In genomic region chr14:32841698-32842097, GRCh38 we compare ENCODE assay signal across 29 cellular contexts.
DNase-seq lines count a peak whose midpoint lies in the region; ATAC-seq, FAIRE-seq and TF ChIP-seq lines count a peak whose summit lies in the region.
"Had no signal": no experiment of that assay in that cellular context is flagged by ENCODE, and none has a peak within 500 bp of the region (broad histone marks: within the 10 kb centered on the region; RNA-seq: fewer than 3 reads in every experiment).

No MANE protein-coding gene starts in this region.

- TF ChIP-seq EP300 in HepG2 (IDR thresholded peaks at IDR 0.05; ENCODE audit: low read depth in 2 of 2, low read length in 2 of 2) (no peak), HepG2 (CRISPR knock-in tag; IDR thresholded peaks at IDR 0.05; ENCODE audit: borderline replicate concordance) (no peak)

- ATAC-seq in HepG2 (no peak), right lobe of liver (no peak)
- ATAC-seq: A549; CD8-positive, alpha-beta T cell had no signal

- H3K27ac ChIP-seq in HepG2 (ENCODE audit: extremely low read length, insufficient read depth, low read length) = no peak overlapping the region
- H3K27ac ChIP-seq in right lobe of liver = no peak overlapping the region
- H3K27ac ChIP-seq: 22Rv1; A549; BLaER1; BLaER1 treated with 17β-estradiol and CSF1 and Interleukin-3, amounts not matched to agents 10 nM and 100 nM; C4-2B had no signal

- no peak overlapping the region for H3K9ac ChIP-seq in HepG2 (ENCODE audit: insufficient read depth, low read depth, low read length)
- H3K9ac ChIP-seq: BLaER1; BLaER1 treated with 17β-estradiol and CSF1 and Interleukin-3, amounts not matched to agents 10 nM and 100 nM had no signal

- H3K4me1 ChIP-seq in HepG2 (ENCODE audit: insufficient read depth, low read length) (no peaks in the 10 kb centered on the region), right lobe of liver (no peaks in the 10 kb centered on the region)
- H3K4me1 ChIP-seq: A549; BE2C; BLaER1; BLaER1 treated with 17β-estradiol and CSF1 and Interleukin-3, amounts not matched to agents 10 nM and 100 nM; Caco-2 had no signal

- no peak for DNase-seq in HepG2 (ENCODE audit: low spot score)
- no peak for DNase-seq in right lobe of liver
- DNase-seq: 8988T; ACHN; AML-193; BE2C; C1 segment of cervical spinal cord; Caco-2; Calu3; CD4-positive, alpha-beta memory T cell; CD4-positive, alpha-beta T cell; CD4-positive, CD25-positive, alpha-beta regulatory T cell; CD8-positive, alpha-beta memory T cell; CD8-positive, alpha-beta T cell; COR-L47; DMS 273 treated with DMSO at 0.1 percent for 48 hours; DMS153; DMS53; DMS79; DMS79 treated with DMSO at 0.1 percent for 48 hours; DND-41; EL had no signal

- CTCF ChIA-PET in HepG2 (lab: Yijun Ruan, JAX; ENCODE audit: low intra/inter-chr PET ratio, low total read pairs) = no interaction called here

- no peak overlapping the region for H2AFZ ChIP-seq in HepG2 (ENCODE audit: low read length)

- H3K4me2 ChIP-seq in HepG2 (ENCODE audit: low read depth, low read length) = no peak overlapping the region
- H3K4me2 ChIP-seq: A549; BLaER1; BLaER1 treated with 17β-estradiol and CSF1 and Interleukin-3, amounts not matched to agents 10 nM and 100 nM had no signal

- POLR2A ChIA-PET in HepG2 (lab: Yijun Ruan, JAX) = no interaction called here

- in situ Hi-C loops in HepG2 (cut with HindIII; ENCODE audit: extremely low pct_ligation_motif_present, low pct_unique_long_range_greater_than_20kb) = no loop called here

- no TSS peak for BruUV-seq in HepG2 (replicated peaks; lab: Mats Ljungman, UMichigan)

- FAIRE-seq in HepG2 (lab: Jason Lieb, UNC) = no peak
- FAIRE-seq: A204.1, A549, D721Med had no signal

- H3K4me3 ChIP-seq in HepG2 (replicated peaks in 1 of 3; ENCODE audit: insufficient read depth in 1 of 3, low read depth in 2 of 3, low read length in 3 of 3) (no peak overlapping the region), right lobe of liver (no peak overlapping the region)
- H3K4me3 ChIP-seq: A549; BLaER1; BLaER1 treated with 17β-estradiol and CSF1 and Interleukin-3, amounts not matched to agents 10 nM and 100 nM had no signal

- peaks cover 84% of the 10 kb centered on the region for H3K9me3 ChIP-seq in HepG2 (ENCODE audit: low read length)
- H3K9me3 ChIP-seq in right lobe of liver = no peaks in the 10 kb centered on the region
- H3K9me3 ChIP-seq: A549; BE2C; BLaER1; BLaER1 treated with 17β-estradiol and CSF1 and Interleukin-3, amounts not matched to agents 10 nM and 100 nM; Caco-2 had no signal

- no peaks in the 10 kb centered on the region for H4K20me1 ChIP-seq in HepG2 (ENCODE audit: insufficient read depth, low read length)
- H4K20me1 ChIP-seq: BLaER1; BLaER1 treated with 17β-estradiol and CSF1 and Interleukin-3, amounts not matched to agents 10 nM and 100 nM had no signal

- TF ChIP-seq CTCF in HepG2 (CRISPR knock-in tag; IDR thresholded peaks at IDR 0.05) = no peak
- no peak for TF ChIP-seq CTCF in right lobe of liver (IDR thresholded peaks at IDR 0.05)

- no peaks in the 10 kb centered on the region for H3K79me2 ChIP-seq in HepG2 (ENCODE audit: insufficient read depth, low read length)

- intact Hi-C loops in HepG2 (cut with micrococcal nuclease; ENCODE audit: unreplicated experiment) (no loop called here), right lobe of liver (cut with DNase I) (no loop called here)

- TF ChIP-seq RAD21 in HepG2 (CRISPR knock-in tag; IDR thresholded peaks at IDR 0.05) = no peak

- H3K36me3 ChIP-seq in HepG2 (replicated peaks in 1 of 2; ENCODE audit: control insufficient read depth in 1 of 2, insufficient read depth in 2 of 2, low read length in 2 of 2) = no peaks in the 10 kb centered on the region
- H3K36me3 ChIP-seq in right lobe of liver = no peaks in the 10 kb centered on the region
- H3K36me3 ChIP-seq: BE2C; BLaER1; BLaER1 treated with 17β-estradiol and CSF1 and Interleukin-3, amounts not matched to agents 10 nM and 100 nM had no signal

- H3K27me3 ChIP-seq in HepG2 (ENCODE audit: control insufficient read depth in 1 of 2, insufficient read depth in 2 of 2, low read length in 2 of 2) (no peaks in the 10 kb centered on the region), right lobe of liver (no peaks in the 10 kb centered on the region)
- H3K27me3 ChIP-seq: BE2C; BLaER1; BLaER1 treated with 17β-estradiol and CSF1 and Interleukin-3, amounts not matched to agents 10 nM and 100 nM had no signal

- no peak for TF ChIP-seq POLR2A in HepG2 (IDR thresholded peaks at IDR 0.05; ENCODE audit: insufficient read depth in 1 of 2, low read depth in 2 of 2, low read length in 2 of 2)
- TF ChIP-seq POLR2A in right lobe of liver (IDR thresholded peaks at IDR 0.05) = no peak

TF ChIP-seq in HepG2, 621 proteins besides CTCF, POLR2A, EP300 and RAD21:
- TF ChIP-seq HNRNPK (IDR thresholded peaks at IDR 0.05; ENCODE audit: low read depth, low read length, poor library complexity, severe bottlenecking) (peak; percentile 99), ZNF737 (CRISPR knock-in tag; IDR thresholded peaks at IDR 0.05; ENCODE audit: borderline replicate concordance) (no peak), PCBP1 (IDR thresholded peaks at IDR 0.05; ENCODE audit: borderline replicate concordance, low read depth, low read length) (0 out of 2 replicates have a peak, but pooled peaks have one; percentile 85), PCBP2 (optimal IDR thresholded peaks at IDR 0.05; ENCODE audit: low read depth, low read length, poor library complexity, severe bottlenecking) (peak; percentile 38)
TF ChIP-seq in HepG2: peak in this region for 3.
